In the genomic region with DNA sequence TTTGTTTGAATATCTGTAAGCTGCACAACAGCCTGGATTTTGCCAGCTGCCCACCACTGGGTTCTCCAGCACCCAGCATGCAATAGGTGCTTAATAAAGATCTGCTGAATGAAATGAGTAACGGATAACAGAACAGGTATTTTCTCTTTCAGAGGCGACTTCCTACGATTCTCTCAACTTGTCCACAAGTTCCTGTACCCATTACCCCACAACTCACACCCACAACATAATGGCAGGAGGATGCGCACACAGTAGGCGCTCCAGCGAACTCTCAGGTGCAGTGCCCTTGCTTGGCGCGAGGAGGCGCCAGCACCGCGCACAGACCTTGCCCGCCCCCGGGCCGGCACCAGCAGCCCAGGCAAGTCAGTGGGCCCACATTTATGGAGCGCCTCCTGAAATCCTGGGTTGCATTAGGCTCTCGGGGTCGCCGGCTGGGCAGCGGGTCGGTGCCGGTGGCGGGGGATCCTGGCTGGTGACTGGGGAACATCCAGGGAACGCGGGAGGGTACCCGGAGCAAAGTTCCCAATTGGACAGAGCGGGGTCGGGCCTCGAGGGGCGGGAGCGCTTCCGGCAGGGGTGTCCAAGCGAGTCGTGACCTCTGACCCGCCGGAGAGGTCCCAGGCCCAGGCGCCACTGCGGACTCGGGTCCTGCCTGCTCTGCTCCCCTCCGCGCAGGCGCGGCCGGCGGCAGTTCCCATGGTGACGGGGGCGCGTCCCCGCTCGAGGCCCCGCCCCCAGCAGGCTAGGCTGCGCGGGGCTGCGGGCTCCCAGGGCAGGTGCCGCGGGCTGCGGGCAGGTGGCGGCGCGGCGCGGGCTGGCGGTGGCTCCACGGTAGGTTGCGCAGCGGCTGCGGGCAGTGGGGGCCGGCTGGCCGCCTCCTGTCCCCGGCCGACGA, we compare ENCODE assay signal across 1 cellular context.
A peak's percentile ranks its signal among the peaks of the same experiment; 100 is the strongest.
TF ChIP-seq lines count a peak whose summit lies in the region.

TSS of gene KIAA1671 (plus strand) at position 775 of the 895 bp plus-strand sequence. CDS start 75,284 bp downstream, outside the sequence.

TF ChIP-seq in HepG2, 621 proteins besides CTCF, POLR2A, EP300 and RAD21 (continued from another document and continues in another):
- TF ChIP-seq, protein P1, sequence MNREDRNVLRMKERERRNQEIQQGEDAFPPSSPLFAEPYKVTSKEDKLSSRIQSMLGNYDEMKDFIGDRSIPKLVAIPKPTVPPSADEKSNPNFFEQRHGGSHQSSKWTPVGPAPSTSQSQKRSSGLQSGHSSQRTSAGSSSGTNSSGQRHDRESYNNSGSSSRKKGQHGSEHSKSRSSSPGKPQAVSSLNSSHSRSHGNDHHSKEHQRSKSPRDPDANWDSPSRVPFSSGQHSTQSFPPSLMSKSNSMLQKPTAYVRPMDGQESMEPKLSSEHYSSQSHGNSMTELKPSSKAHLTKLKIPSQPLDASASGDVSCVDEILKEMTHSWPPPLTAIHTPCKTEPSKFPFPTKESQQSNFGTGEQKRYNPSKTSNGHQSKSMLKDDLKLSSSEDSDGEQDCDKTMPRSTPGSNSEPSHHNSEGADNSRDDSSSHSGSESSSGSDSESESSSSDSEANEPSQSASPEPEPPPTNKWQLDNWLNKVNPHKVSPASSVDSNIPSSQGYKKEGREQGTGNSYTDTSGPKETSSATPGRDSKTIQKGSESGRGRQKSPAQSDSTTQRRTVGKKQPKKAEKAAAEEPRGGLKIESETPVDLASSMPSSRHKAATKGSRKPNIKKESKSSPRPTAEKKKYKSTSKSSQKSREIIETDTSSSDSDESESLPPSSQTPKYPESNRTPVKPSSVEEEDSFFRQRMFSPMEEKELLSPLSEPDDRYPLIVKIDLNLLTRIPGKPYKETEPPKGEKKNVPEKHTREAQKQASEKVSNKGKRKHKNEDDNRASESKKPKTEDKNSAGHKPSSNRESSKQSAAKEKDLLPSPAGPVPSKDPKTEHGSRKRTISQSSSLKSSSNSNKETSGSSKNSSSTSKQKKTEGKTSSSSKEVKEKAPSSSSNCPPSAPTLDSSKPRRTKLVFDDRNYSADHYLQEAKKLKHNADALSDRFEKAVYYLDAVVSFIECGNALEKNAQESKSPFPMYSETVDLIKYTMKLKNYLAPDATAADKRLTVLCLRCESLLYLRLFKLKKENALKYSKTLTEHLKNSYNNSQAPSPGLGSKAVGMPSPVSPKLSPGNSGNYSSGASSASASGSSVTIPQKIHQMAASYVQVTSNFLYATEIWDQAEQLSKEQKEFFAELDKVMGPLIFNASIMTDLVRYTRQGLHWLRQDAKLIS (CRISPR knock-in tag; IDR thresholded peaks at IDR 0.05) = no peak
- TF ChIP-seq NFYB (CRISPR knock-in tag; IDR thresholded peaks at IDR 0.05) (no peak; the same call in 1 of the 2 replicates), TBL1XR1 (IDR thresholded peaks at IDR 0.05; ENCODE audit: borderline replicate concordance, low read length, partially characterized antibody) (no peak), PBX3 (CRISPR knock-in tag; IDR thresholded peaks at IDR 0.05; ENCODE audit: borderline replicate concordance) (peak; percentile 23; the same call in 1 of the 2 replicates), CENPT (CRISPR knock-in tag; IDR thresholded peaks at IDR 0.05; ENCODE audit: low read depth) (no peak), YEATS4 (CRISPR knock-in tag; IDR thresholded peaks at IDR 0.05; ENCODE audit: borderline replicate concordance) (peak; percentile 39; the same call in 1 of the 2 replicates), ZNF282 (IDR thresholded peaks at IDR 0.05; ENCODE audit: partially characterized antibody) (no peak), PPARG (CRISPR knock-in tag; conservative IDR thresholded peaks at IDR 0.05) (peak; percentile 76), ZNF562 (CRISPR knock-in tag; IDR thresholded peaks at IDR 0.05; ENCODE audit: borderline replicate concordance) (no peak), ZFYVE20 (CRISPR knock-in tag; IDR thresholded peaks at IDR 0.05; ENCODE audit: borderline replicate concordance, low read depth) (no peak), MAFG (CRISPR knock-in tag; IDR thresholded peaks at IDR 0.05) (no peak), ZNF790 (CRISPR knock-in tag; IDR thresholded peaks at IDR 0.05; ENCODE audit: borderline replicate concordance) (peak; percentile 19; the same call in 1 of the 2 replicates), ZNF784 (CRISPR knock-in tag; IDR thresholded peaks at IDR 0.05; ENCODE audit: borderline replicate concordance) (no peak; the same call in 1 of the 2 replicates), ZNF296 (CRISPR knock-in tag; conservative IDR thresholded peaks at IDR 0.05) (no peak), KLF9 (CRISPR knock-in tag; IDR thresholded peaks at IDR 0.05; ENCODE audit: low read depth) (no peak), RBAK (CRISPR knock-in tag; IDR thresholded peaks at IDR 0.05) (no peak), POLR2AphosphoS5 (IDR thresholded peaks at IDR 0.05; ENCODE audit: low read depth, low read length) (peak; percentile 25; the same call in 1 of the 2 replicates), TOE1 (CRISPR knock-in tag; IDR thresholded peaks at IDR 0.05) (0 out of 2 replicates have a peak, but pooled peaks have one; percentile 33), ZNF564 (CRISPR knock-in tag; IDR thresholded peaks at IDR 0.05) (peak; percentile 100), TCF7 (IDR thresholded peaks at IDR 0.05; ENCODE audit: low read depth) (no peak), KLF13 (CRISPR knock-in tag; IDR thresholded peaks at IDR 0.05) (no peak), KLF16 (CRISPR knock-in tag; IDR thresholded peaks at IDR 0.05) (no peak), PLRG1 (conservative IDR thresholded peaks at IDR 0.05) (no peak), ZBTB8A (CRISPR knock-in tag; IDR thresholded peaks at IDR 0.05; ENCODE audit: borderline replicate concordance, low read depth) (no peak), ZUFSP (CRISPR knock-in tag; IDR thresholded peaks at IDR 0.05; ENCODE audit: borderline replicate concordance) (no peak), ZNF3 (CRISPR knock-in tag; IDR thresholded peaks at IDR 0.05) (no peak), NFYC (CRISPR knock-in tag; IDR thresholded peaks at IDR 0.05) (no peak; the same call in 1 of the 2 replicates), PRMT3 (CRISPR knock-in tag; IDR thresholded peaks at IDR 0.05; ENCODE audit: borderline replicate concordance, low read depth) (peak; percentile 36; the same call in 1 of the 2 replicates), ZNF777 (CRISPR knock-in tag; IDR thresholded peaks at IDR 0.05) (no peak), TARDBP (CRISPR knock-in tag; IDR thresholded peaks at IDR 0.05) (peak; percentile 60), MTA3 (CRISPR knock-in tag; IDR thresholded peaks at IDR 0.05) (no peak), PTBP1 (IDR thresholded peaks at IDR 0.05; ENCODE audit: low read depth, low read length, poor library complexity, severe bottlenecking) (no peak)
- TF ChIP-seq, protein P2, sequence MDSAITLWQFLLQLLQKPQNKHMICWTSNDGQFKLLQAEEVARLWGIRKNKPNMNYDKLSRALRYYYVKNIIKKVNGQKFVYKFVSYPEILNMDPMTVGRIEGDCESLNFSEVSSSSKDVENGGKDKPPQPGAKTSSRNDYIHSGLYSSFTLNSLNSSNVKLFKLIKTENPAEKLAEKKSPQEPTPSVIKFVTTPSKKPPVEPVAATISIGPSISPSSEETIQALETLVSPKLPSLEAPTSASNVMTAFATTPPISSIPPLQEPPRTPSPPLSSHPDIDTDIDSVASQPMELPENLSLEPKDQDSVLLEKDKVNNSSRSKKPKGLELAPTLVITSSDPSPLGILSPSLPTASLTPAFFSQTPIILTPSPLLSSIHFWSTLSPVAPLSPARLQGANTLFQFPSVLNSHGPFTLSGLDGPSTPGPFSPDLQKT (CRISPR knock-in tag; IDR thresholded peaks at IDR 0.05; ENCODE audit: borderline replicate concordance) = no peak
- TF ChIP-seq, protein P3, sequence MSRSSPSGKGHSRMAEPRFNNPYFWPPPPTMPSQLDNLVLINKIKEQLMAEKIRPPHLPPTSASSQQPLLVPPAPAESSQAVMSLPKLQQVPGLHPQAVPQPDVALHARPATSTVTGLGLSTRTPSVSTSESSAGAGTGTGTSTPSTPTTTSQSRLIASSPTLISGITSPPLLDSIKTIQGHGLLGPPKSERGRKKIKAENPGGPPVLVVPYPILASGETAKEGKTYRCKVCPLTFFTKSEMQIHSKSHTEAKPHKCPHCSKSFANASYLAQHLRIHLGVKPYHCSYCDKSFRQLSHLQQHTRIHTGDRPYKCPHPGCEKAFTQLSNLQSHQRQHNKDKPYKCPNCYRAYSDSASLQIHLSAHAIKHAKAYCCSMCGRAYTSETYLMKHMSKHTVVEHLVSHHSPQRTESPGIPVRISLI (CRISPR knock-in tag; IDR thresholded peaks at IDR 0.05; ENCODE audit: borderline replicate concordance) = peak; percentile 54; the same call in 1 of the 2 replicates
- TF ChIP-seq, protein P4, sequence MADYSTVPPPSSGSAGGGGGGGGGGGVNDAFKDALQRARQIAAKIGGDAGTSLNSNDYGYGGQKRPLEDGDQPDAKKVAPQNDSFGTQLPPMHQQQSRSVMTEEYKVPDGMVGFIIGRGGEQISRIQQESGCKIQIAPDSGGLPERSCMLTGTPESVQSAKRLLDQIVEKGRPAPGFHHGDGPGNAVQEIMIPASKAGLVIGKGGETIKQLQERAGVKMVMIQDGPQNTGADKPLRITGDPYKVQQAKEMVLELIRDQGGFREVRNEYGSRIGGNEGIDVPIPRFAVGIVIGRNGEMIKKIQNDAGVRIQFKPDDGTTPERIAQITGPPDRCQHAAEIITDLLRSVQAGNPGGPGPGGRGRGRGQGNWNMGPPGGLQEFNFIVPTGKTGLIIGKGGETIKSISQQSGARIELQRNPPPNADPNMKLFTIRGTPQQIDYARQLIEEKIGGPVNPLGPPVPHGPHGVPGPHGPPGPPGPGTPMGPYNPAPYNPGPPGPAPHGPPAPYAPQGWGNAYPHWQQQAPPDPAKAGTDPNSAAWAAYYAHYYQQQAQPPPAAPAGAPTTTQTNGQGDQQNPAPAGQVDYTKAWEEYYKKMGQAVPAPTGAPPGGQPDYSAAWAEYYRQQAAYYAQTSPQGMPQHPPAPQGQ (CRISPR knock-in tag; IDR thresholded peaks at IDR 0.05; ENCODE audit: borderline replicate concordance) = no peak
- TF ChIP-seq, protein P5, sequence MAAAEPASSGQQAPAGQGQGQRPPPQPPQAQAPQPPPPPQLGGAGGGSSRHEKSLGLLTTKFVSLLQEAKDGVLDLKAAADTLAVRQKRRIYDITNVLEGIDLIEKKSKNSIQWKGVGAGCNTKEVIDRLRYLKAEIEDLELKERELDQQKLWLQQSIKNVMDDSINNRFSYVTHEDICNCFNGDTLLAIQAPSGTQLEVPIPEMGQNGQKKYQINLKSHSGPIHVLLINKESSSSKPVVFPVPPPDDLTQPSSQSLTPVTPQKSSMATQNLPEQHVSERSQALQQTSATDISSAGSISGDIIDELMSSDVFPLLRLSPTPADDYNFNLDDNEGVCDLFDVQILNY (CRISPR knock-in tag; conservative IDR thresholded peaks at IDR 0.05) = no peak
- TF ChIP-seq, protein P6, sequence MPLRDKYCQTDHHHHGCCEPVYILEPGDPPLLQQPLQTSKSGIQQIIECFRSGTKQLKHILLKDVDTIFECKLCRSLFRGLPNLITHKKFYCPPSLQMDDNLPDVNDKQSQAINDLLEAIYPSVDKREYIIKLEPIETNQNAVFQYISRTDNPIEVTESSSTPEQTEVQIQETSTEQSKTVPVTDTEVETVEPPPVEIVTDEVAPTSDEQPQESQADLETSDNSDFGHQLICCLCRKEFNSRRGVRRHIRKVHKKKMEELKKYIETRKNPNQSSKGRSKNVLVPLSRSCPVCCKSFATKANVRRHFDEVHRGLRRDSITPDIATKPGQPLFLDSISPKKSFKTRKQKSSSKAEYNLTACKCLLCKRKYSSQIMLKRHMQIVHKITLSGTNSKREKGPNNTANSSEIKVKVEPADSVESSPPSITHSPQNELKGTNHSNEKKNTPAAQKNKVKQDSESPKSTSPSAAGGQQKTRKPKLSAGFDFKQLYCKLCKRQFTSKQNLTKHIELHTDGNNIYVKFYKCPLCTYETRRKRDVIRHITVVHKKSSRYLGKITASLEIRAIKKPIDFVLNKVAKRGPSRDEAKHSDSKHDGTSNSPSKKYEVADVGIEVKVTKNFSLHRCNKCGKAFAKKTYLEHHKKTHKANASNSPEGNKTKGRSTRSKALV (CRISPR knock-in tag; IDR thresholded peaks at IDR 0.05) = no peak
